9 cellular contexts compared by ENCODE assay signal in genomic region chr22:46830841-46831240, GRCh38.
A peak's percentile ranks its signal among the peaks of the same experiment; 100 is the strongest.
DNase-seq lines count a peak whose midpoint lies in the region; ATAC-seq lines count a peak whose summit lies in the region.
"Had no signal": no experiment of that assay in that cellular context is flagged by ENCODE, and none has a peak within 500 bp of the region (broad histone marks: within the 10 kb centered on the region; RNA-seq: fewer than 3 reads in every experiment).

No MANE protein-coding gene starts in this region.

- no peak for ATAC-seq in stimulated activated naive B cell treated with anti-CD40 and anti-IgM and Interleukin-4, amounts not matched to agents 10 μg/mL and 1 μg/mL and 100 μg/mL, for 72 hours (replicated peaks)
- ATAC-seq in stimulated activated naive CD8-positive, alpha-beta T cell treated with anti-CD3 and anti-CD28 coated beads, Interleukin-15, amount 100 ng/mL, for 72 hours: no peak

- H3K27me3 Mint-ChIP-seq in stimulated activated naive B cell treated with anti-CD40 and anti-IgM and Interleukin-4, amounts not matched to agents 10 μg/mL and 1 μg/mL and 100 μg/mL, for 72 hours: no peaks in the 10 kb centered on the region
- H3K27me3 Mint-ChIP-seq in activated naive CD4-positive, alpha-beta T cell treated with anti-CD3 and anti-CD28 coated beads for 36 hours (ENCODE audit: low read depth): no peaks in the 10 kb centered on the region
- no peaks in the 10 kb centered on the region for H3K27me3 Mint-ChIP-seq in stimulated activated naive CD8-positive, alpha-beta T cell treated with anti-CD3 and anti-CD28 coated beads, Interleukin-15, amount 100 ng/mL, for 72 hours

- H3K27ac Mint-ChIP-seq in stimulated activated naive B cell treated with anti-CD40 and anti-IgM and Interleukin-4, amounts not matched to agents 10 μg/mL and 1 μg/mL and 100 μg/mL, for 72 hours: peak overlapping the region; percentile 85
- no peak overlapping the region for H3K27ac Mint-ChIP-seq in activated naive CD4-positive, alpha-beta T cell treated with anti-CD3 and anti-CD28 coated beads for 36 hours
- H3K27ac Mint-ChIP-seq in stimulated activated naive CD8-positive, alpha-beta T cell treated with anti-CD3 and anti-CD28 coated beads, Interleukin-15, amount 100 ng/mL, for 72 hours: no peak overlapping the region

- intact Hi-C loops in activated naive CD4-positive, alpha-beta T cell treated with anti-CD3 and anti-CD28 coated beads for 36 hours (cut with micrococcal nuclease): no loop called here

- no peak overlapping the region for H3K4me3 Mint-ChIP-seq in stimulated activated naive B cell treated with anti-CD40 and anti-IgM and Interleukin-4, amounts not matched to agents 10 μg/mL and 1 μg/mL and 100 μg/mL, for 72 hours
- no peak overlapping the region for H3K4me3 Mint-ChIP-seq in activated naive CD4-positive, alpha-beta T cell treated with anti-CD3 and anti-CD28 coated beads for 36 hours
- H3K4me3 Mint-ChIP-seq in stimulated activated naive CD8-positive, alpha-beta T cell treated with anti-CD3 and anti-CD28 coated beads, Interleukin-15, amount 100 ng/mL, for 72 hours: no peak overlapping the region

- H3K4me1 Mint-ChIP-seq in stimulated activated naive B cell treated with anti-CD40 and anti-IgM and Interleukin-4, amounts not matched to agents 10 μg/mL and 1 μg/mL and 100 μg/mL, for 72 hours: peaks cover 34 to 49% of the 10 kb centered on the region in 2 donors
- H3K4me1 Mint-ChIP-seq in activated naive CD4-positive, alpha-beta T cell treated with anti-CD3 and anti-CD28 coated beads for 36 hours (ENCODE audit: low read depth): peaks cover 11% of the 10 kb centered on the region
- H3K4me1 Mint-ChIP-seq in stimulated activated naive CD8-positive, alpha-beta T cell treated with anti-CD3 and anti-CD28 coated beads, Interleukin-15, amount 100 ng/mL, for 72 hours: peaks cover 26% of the 10 kb centered on the region

- peaks cover 55 to 82% of the 10 kb centered on the region in 2 donors for H3K36me3 Mint-ChIP-seq in stimulated activated naive B cell treated with anti-CD40 and anti-IgM and Interleukin-4, amounts not matched to agents 10 μg/mL and 1 μg/mL and 100 μg/mL, for 72 hours
- H3K36me3 Mint-ChIP-seq in activated naive CD4-positive, alpha-beta T cell treated with anti-CD3 and anti-CD28 coated beads for 36 hours (ENCODE audit: low read depth): peaks cover 32% of the 10 kb centered on the region

- peak; percentile 72 for DNase-seq in ELR (ENCODE audit: low read depth)
- peak; percentile 20 for DNase-seq in SW480 (ENCODE audit: low spot score)
- DNase-seq in glomerular visceral epithelial cell (ENCODE audit: extremely low spot score): peak; percentile 28
- no peak for DNase-seq in stimulated activated naive B cell treated with anti-CD40 and anti-IgM and Interleukin-4, amounts not matched to agents 10 μg/mL and 1 μg/mL and 100 μg/mL, for 72 hours
- DNase-seq in activated gamma-delta T cell (lab: John Stamatoyannopoulos, UW): no peak
- no peak for DNase-seq in activated naive CD4-positive, alpha-beta T cell treated with anti-CD3 and anti-CD28 coated beads for 36 hours
- DNase-seq in stimulated activated naive CD8-positive, alpha-beta T cell treated with anti-CD3 and anti-CD28 coated beads, Interleukin-15, amount 100 ng/mL, for 72 hours: no peak
- DNase-seq: activated CD4-positive, CD25-positive, alpha-beta regulatory T cell treated with anti-CD3 and anti-CD28 coated beads, Interleukin-2, amount 50 U/mL, for 72 hours; NCI-H1092 had no signal

- peaks cover 10 to 13% of the 10 kb centered on the region in 2 donors for H3K9me3 Mint-ChIP-seq in stimulated activated naive B cell treated with anti-CD40 and anti-IgM and Interleukin-4, amounts not matched to agents 10 μg/mL and 1 μg/mL and 100 μg/mL, for 72 hours
- peaks cover 14% of the 10 kb centered on the region for H3K9me3 Mint-ChIP-seq in activated naive CD4-positive, alpha-beta T cell treated with anti-CD3 and anti-CD28 coated beads for 36 hours
- H3K9me3 Mint-ChIP-seq in stimulated activated naive CD8-positive, alpha-beta T cell treated with anti-CD3 and anti-CD28 coated beads, Interleukin-15, amount 100 ng/mL, for 72 hours: peaks cover 12 to 22% of the 10 kb centered on the region in 2 donors

- CTCF ChIA-PET in activated naive CD4-positive, alpha-beta T cell treated with anti-CD3 and anti-CD28 coated beads for 36 hours (lab: Charles Lee): no interaction called here

Comparison
In these comparisons a context has a peak if more than half of its experiments do, and no peak if none do; other contexts are left out.
1. DNase-seq: peak in ELR (single experiment), SW480 (single experiment) and glomerular visceral epithelial cell (single experiment); none in stimulated activated naive B cell treated with anti-CD40 and anti-IgM and Interleukin-4, amounts not matched to agents 10 μg/mL and 1 μg/mL and 100 μg/mL, for 72 hours (single experiment), activated gamma-delta T cell (single experiment), activated naive CD4-positive, alpha-beta T cell treated with anti-CD3 and anti-CD28 coated beads for 36 hours (single experiment) and stimulated activated naive CD8-positive, alpha-beta T cell treated with anti-CD3 and anti-CD28 coated beads, Interleukin-15, amount 100 ng/mL, for 72 hours (0 of 2).